ENCODE assay signal across 13 cellular contexts in the genomic region with DNA sequence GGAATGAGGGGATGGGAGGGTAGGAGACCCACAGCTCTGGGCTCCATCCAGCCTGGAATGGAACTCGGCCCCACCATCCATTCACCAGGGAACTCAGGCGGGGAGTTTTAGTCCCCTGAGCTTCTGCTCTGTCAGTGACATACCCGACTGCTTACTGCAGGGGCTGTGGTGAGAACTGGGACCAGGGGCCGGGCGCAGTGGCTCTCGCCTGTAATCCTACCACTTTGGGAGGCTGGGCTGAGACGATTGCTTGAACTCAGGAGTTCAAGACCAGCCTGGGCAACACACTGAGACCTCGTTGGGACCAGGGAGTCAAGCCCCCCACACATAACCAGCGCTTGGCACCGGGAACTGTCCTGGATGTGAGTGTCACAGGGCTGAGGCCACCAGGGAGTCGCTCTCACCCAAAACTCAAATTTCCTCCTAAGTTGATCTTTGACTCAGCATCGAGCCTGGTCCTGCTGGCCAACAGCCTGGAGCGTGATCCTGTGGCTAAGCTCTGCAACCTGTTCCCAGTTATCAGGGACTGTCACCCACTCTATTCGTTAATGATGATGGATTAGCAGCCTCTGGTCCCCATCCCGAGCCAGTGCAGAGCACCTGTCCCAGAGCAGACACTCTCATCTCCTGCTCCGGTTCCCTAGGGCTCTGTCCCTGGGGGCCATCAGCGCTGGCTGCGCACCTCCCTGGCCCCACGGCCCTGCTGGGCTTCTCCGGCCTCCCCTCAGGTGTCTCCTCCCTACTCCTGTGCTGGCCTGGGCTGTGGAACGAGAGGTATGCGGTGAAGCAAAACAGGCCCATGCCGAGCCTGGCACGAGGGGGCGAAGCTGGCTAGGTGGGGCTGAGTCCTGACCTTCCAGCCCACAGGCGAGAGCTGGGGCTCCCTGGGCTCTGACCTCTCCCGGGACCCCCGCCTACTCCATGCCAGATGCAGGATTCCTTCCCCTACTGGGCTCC. TPM values are rescaled to one million over a fixed set of nuclear protein-coding genes. Genes with fewer than 3 reads are reported as not detected.
DNase-seq lines count a peak whose midpoint lies in the region; ATAC-seq and TF ChIP-seq lines count a peak whose summit lies in the region.
"Had no signal": no experiment of that assay in that cellular context is flagged by ENCODE, and none has a peak within 500 bp of the region (broad histone marks: within the 10 kb centered on the region; RNA-seq: fewer than 3 reads in every experiment).

No MANE protein-coding gene starts in this region.

- H3F3A ChIP-seq in GM23338 (replicated peaks; ENCODE audit: low read depth): peaks cover 33% of the 10 kb centered on the region

- 64% methylated on average over 28 of the region's 28 CpGs for WGBS in liver
- 43 to 61% (median 46%) methylated on average over 18 to 28 of the region's 28 CpGs for WGBS in spleen, 5 donors

- H3K9me2 ChIP-seq in GM23338 (ENCODE audit: insufficient read depth): no peaks in the 10 kb centered on the region

- TF ChIP-seq CTCF in GM23338 (conservative IDR thresholded peaks at IDR 0.05; ENCODE audit: low read depth in 2 of 2): no peak
- no peak for TF ChIP-seq CTCF in chondrocyte (IDR thresholded peaks at IDR 0.05)
- no peak for TF ChIP-seq CTCF in liver (IDR thresholded peaks at IDR 0.05; ENCODE audit: low read depth, low read length, missing input control)
- TF ChIP-seq CTCF in spleen (IDR thresholded peaks at IDR 0.05 in 8 of 11, conservative IDR thresholded peaks at IDR 0.05 in 3 of 11): no peak

- H3K4me2 ChIP-seq in GM23338: peak overlapping the region; percentile 65

- ATAC-seq in GM23338: peak; percentile 6; the same call in 2 of the 3 replicates
- ATAC-seq: naive thymus-derived CD8-positive, alpha-beta T cell had no signal

- DNase-seq in GM23338 (ENCODE audit: low spot score) (no peak), chondrocyte (ENCODE audit: low spot score) (no peak), spleen (no peak), kidney tubule cell (ENCODE audit: low spot score) (no peak), kidney glomerular epithelial cell (lab: John Stamatoyannopoulos, UW) (no peak), AML-193 (lab: John Stamatoyannopoulos, UW) (no peak), GM03348 (ENCODE audit: low spot score) (no peak)
- DNase-seq: NCI-H1694 treated with DMSO at 0.1 percent for 48 hours; OCI-M1; stimulated activated CD4-positive, alpha-beta T cell treated with anti-CD3 and anti-CD28 coated beads, Interleukin-4, amount 100 ng/mL, for 4 hours had no signal

- H3K4me3 ChIP-seq in GM23338: no peak overlapping the region
- H3K4me3 ChIP-seq in liver (ENCODE audit: low read depth in 1 of 3, low read length in 3 of 3): no peak overlapping the region
- peak overlapping the region in 3 of 8 donors; percentile 4 to 55 (median 10) for H3K4me3 ChIP-seq in spleen

- H3K4me1 ChIP-seq in GM23338 (ENCODE audit: insufficient read depth) (peaks cover 28% of the 10 kb centered on the region), liver (ENCODE audit: control insufficient read depth in 4 of 4, insufficient read depth in 4 of 4, low read length in 3 of 4) (peaks cover 7 to 40% (median 23%) of the 10 kb centered on the region in 4 donors), spleen (peaks cover 15 to 87% (median 62%) of the 10 kb centered on the region in 6 donors)

- no peaks in the 10 kb centered on the region for H3K27me3 ChIP-seq in GM23338 (ENCODE audit: insufficient read depth)
- no peaks in the 10 kb centered on the region for H3K27me3 ChIP-seq in liver (ENCODE audit: control insufficient read depth in 4 of 4, insufficient read depth in 4 of 4, low read length in 3 of 4)
- no peaks in the 10 kb centered on the region for H3K27me3 ChIP-seq in spleen (replicated peaks in 1 of 7)

- TF ChIP-seq RAD21 in liver (IDR thresholded peaks at IDR 0.05): no peak

- H3K27ac ChIP-seq in GM23338 (ENCODE audit: low read depth) (peak overlapping the region; percentile 72), liver (ENCODE audit: low read depth in 1 of 2, low read length in 2 of 2) (peak overlapping the region; percentile 91 to 97), spleen (peak overlapping the region; percentile 9 to 99 (median 88))

- intact Hi-C loops in spleen (cut with DNase I; ENCODE audit: low total_unique reads): no loop called here

- no peak overlapping the region; the same call in 2 of the 3 replicates for H3K4me3 Mint-ChIP-seq in GM23338
- H3K4me3 Mint-ChIP-seq in chondrocyte (ENCODE audit: unreplicated experiment): no peak overlapping the region
- H3K4me3 Mint-ChIP-seq: naive thymus-derived CD8-positive, alpha-beta T cell had no signal

- H3K9ac ChIP-seq in liver (ENCODE audit: low read depth in 1 of 2, low read length in 2 of 2): peak overlapping the region; percentile 62 to 68

- H3K9me3 ChIP-seq in liver (ENCODE audit: control insufficient read depth in 4 of 4, low read length in 3 of 4) (no peaks in the 10 kb centered on the region), spleen (no peaks in the 10 kb centered on the region)

- H4K20me1 ChIP-seq in GM23338 (replicated peaks; ENCODE audit: insufficient read depth): peaks cover 6% of the 10 kb centered on the region

- H3K4me1 Mint-ChIP-seq in GM23338 (peaks cover 21% of the 10 kb centered on the region), chondrocyte (ENCODE audit: low read depth) (peaks cover 6% of the 10 kb centered on the region)

- H3K9me3 Mint-ChIP-seq in GM23338 (no peaks in the 10 kb centered on the region), chondrocyte (ENCODE audit: low read depth) (no peaks in the 10 kb centered on the region)
- H3K9me3 Mint-ChIP-seq: naive thymus-derived CD8-positive, alpha-beta T cell had no signal

- H3K27ac Mint-ChIP-seq in GM23338: peak overlapping the region; percentile 48
- peak overlapping the region; percentile 63 for H3K27ac Mint-ChIP-seq in chondrocyte (ENCODE audit: unreplicated experiment)

- H3K36me3 Mint-ChIP-seq in GM23338 (ENCODE audit: low read depth): peaks cover 17% of the 10 kb centered on the region
- peaks cover 2% of the 10 kb centered on the region for H3K36me3 Mint-ChIP-seq in chondrocyte (ENCODE audit: low read depth)

- no peak for TF ChIP-seq POLR2A in spleen (IDR thresholded peaks at IDR 0.05)

- H3K79me2 ChIP-seq in GM23338 (replicated peaks; ENCODE audit: insufficient read depth): peaks cover 19% of the 10 kb centered on the region

- H2AFZ ChIP-seq in GM23338: no peak overlapping the region

- H3K27me3 Mint-ChIP-seq in GM23338 (ENCODE audit: insufficient read depth, low read depth, poor library complexity): peaks cover 16% of the 10 kb centered on the region
- no peaks in the 10 kb centered on the region for H3K27me3 Mint-ChIP-seq in chondrocyte (ENCODE audit: low read depth)
- H3K27me3 Mint-ChIP-seq: naive thymus-derived CD8-positive, alpha-beta T cell had no signal

- H3K36me3 ChIP-seq in GM23338 (ENCODE audit: insufficient read depth) (no peaks in the 10 kb centered on the region), liver (ENCODE audit: control insufficient read depth in 4 of 4, insufficient read depth in 3 of 4, low read depth in 1 of 4, low read length in 3 of 4) (peaks cover 0 to 6% (median 4%) of the 10 kb centered on the region in 4 donors), spleen (peaks cover 0 to 85% (median 32%) of the 10 kb centered on the region in 6 donors)

TF ChIP-seq in GM23338, 12 proteins besides CTCF, POLR2A, EP300 and RAD21 (continues in another document):
- TF ChIP-seq ZNF331 (CRISPR knock-in tag; IDR thresholded peaks at IDR 0.05; ENCODE audit: low read depth) (no peak), POLR2AphosphoS5 (IDR thresholded peaks at IDR 0.05; ENCODE audit: low read depth) (no peak)

TF ChIP-seq in liver, 16 proteins besides CTCF, POLR2A, EP300 and RAD21:
- TF ChIP-seq RXRA (IDR thresholded peaks at IDR 0.05): peak in 1 of 2 donors; percentile 26
- TF ChIP-seq HNF4A (conservative IDR thresholded peaks at IDR 0.05): peak in 1 of 2 donors; percentile 57
- no peak for TF ChIP-seq HNF4G (IDR thresholded peaks at IDR 0.05)

RNA-seq across cellular contexts. Expression of gene CLDN15, which starts 0.9 kb away (rescaled TPM):
- 3.6 and 3.7 TPM in 2 replicates for total RNA-seq in GM23338 (2014; rRNA removed; shearing (Covaris generic))
- polyA plus RNA-seq in GM23338 (2016; fragmentation: Nextera tagmentation; extraction: Ambion mirVana) (4.1 and 4.3 TPM in 2 replicates), liver (1 to 10 TPM; 3.7 to 4.0 TPM), spleen (10 to 100 TPM; 11.1 to 26.4 (median 14.5) TPM)
- total RNA-seq in chondrocyte (6.6 to 7.7 TPM (median 7.6 TPM) in 3 replicates), liver (10 to 100 TPM in 1 of 2 donors, 1 to 10 TPM in 1; 5.2 to 12.4 TPM), spleen (10 to 100 TPM; 16.7 to 49.2 (median 24.2) TPM)

RNA-seq across cellular contexts. Expression of gene FIS1, which starts 6.4 kb away (rescaled TPM):
- 95.4 and 131 TPM in 2 replicates for total RNA-seq in GM23338 (2014; rRNA removed; shearing (Covaris generic))
- 130 and 143 TPM in 2 replicates for polyA plus RNA-seq in GM23338 (2016; fragmentation: Nextera tagmentation; extraction: Ambion mirVana)
- 110 to 133 TPM (median 118 TPM) in 3 replicates for total RNA-seq in chondrocyte
- 100 to 1,000 TPM; 112 to 133 TPM for total RNA-seq in liver
- polyA plus RNA-seq in liver: 100 to 1,000 TPM; 177 to 192 TPM
- total RNA-seq in spleen: 100 to 1,000 TPM; 130 to 234 (median 179) TPM
- 100 to 1,000 TPM; 131 to 250 (median 179) TPM for polyA plus RNA-seq in spleen

RNA-seq across cellular contexts. Expression of gene ZNHIT1, which starts 20.5 kb away (rescaled TPM):
- 61.9 and 64.6 TPM in 2 replicates for total RNA-seq in GM23338 (2014; rRNA removed; shearing (Covaris generic))
- polyA plus RNA-seq in GM23338 (2016; fragmentation: Nextera tagmentation; extraction: Ambion mirVana) (113 and 136 TPM in 2 replicates), liver (100 to 1,000 TPM; 110 to 149 TPM), spleen (100 to 1,000 TPM in 2 of 3 donors, 10 to 100 TPM in 1; 86.3 to 127 (median 103) TPM)
- total RNA-seq in chondrocyte (57.2 to 65.0 TPM (median 58.1 TPM) in 3 replicates), liver (10 to 100 TPM; 52.7 to 74.9 TPM), spleen (10 to 100 TPM; 47.3 to 69.3 (median 60.4) TPM)

RNA-seq across cellular contexts. Expression of gene PLOD3, which starts 21.1 kb away (rescaled TPM):
- total RNA-seq in GM23338 (2014; rRNA removed; shearing (Covaris generic)): 28.5 and 40.7 TPM in 2 replicates
- polyA plus RNA-seq in GM23338 (2016; fragmentation: Nextera tagmentation; extraction: Ambion mirVana): 33.9 and 35.2 TPM in 2 replicates
- total RNA-seq in chondrocyte: 129 to 156 TPM (median 149 TPM) in 3 replicates
- total RNA-seq in liver: 10 to 100 TPM; 19.4 to 32.1 TPM
- 10 to 100 TPM; 23.2 to 42.9 TPM for polyA plus RNA-seq in liver
- 10 to 100 TPM; 36.4 to 72.5 (median 59.5) TPM for total RNA-seq in spleen
- polyA plus RNA-seq in spleen: 10 to 100 TPM; 20.4 to 42.4 (median 25.4) TPM

RNA-seq across cellular contexts. Expression of gene MOGAT3, which starts 37.7 kb away (rescaled TPM):
- total RNA-seq in GM23338 (2014; rRNA removed; shearing (Covaris generic)): 0.85 TPM in 1 of 2 replicates, not detected in the other
- polyA plus RNA-seq in GM23338 (2016; fragmentation: Nextera tagmentation; extraction: Ambion mirVana) (0.21 and 0.44 TPM in 2 replicates), liver (1 to 10 TPM; 3.3 to 7.9 TPM), spleen (not detected)
- total RNA-seq in chondrocyte (not detected in 3 replicates), liver (1 to 10 TPM; 1.8 to 4.2 TPM), spleen (not detected)
- total RNA-seq: bronchial epithelial cell; naive thymus-derived CD8-positive, alpha-beta T cell had no signal
- polyA plus RNA-seq: naive thymus-derived CD8-positive, alpha-beta T cell had no signal
